Comparison of ENCODE assay signal across 1 cellular context in genomic region chr14:94132285-94132887, GRCh38.
A peak's percentile ranks its signal among the peaks of the same experiment; 100 is the strongest.
TF ChIP-seq lines count a peak whose summit lies in the region.

No MANE protein-coding gene starts in this region.

TF ChIP-seq in K562, 482 proteins besides CTCF, POLR2A, EP300 and RAD21:
- peak; percentile 33; the same call in 1 of the 2 replicates for TF ChIP-seq ARID3A (IDR thresholded peaks at IDR 0.05; ENCODE audit: borderline replicate concordance, low read depth, low read length)
- TF ChIP-seq SRSF3 (IDR thresholded peaks at IDR 0.05; ENCODE audit: insufficient read depth, low read length), result no peak
- TF ChIP-seq EHMT2 (IDR thresholded peaks at IDR 0.05), result no peak
- TF ChIP-seq POU5F1 (IDR thresholded peaks at IDR 0.05; ENCODE audit: borderline replicate concordance, low read depth, low read length, partially characterized antibody), result no peak
TF ChIP-seq in K562: peak in this region for 1.
